9 cellular contexts compared by ENCODE assay signal in the genomic region with DNA sequence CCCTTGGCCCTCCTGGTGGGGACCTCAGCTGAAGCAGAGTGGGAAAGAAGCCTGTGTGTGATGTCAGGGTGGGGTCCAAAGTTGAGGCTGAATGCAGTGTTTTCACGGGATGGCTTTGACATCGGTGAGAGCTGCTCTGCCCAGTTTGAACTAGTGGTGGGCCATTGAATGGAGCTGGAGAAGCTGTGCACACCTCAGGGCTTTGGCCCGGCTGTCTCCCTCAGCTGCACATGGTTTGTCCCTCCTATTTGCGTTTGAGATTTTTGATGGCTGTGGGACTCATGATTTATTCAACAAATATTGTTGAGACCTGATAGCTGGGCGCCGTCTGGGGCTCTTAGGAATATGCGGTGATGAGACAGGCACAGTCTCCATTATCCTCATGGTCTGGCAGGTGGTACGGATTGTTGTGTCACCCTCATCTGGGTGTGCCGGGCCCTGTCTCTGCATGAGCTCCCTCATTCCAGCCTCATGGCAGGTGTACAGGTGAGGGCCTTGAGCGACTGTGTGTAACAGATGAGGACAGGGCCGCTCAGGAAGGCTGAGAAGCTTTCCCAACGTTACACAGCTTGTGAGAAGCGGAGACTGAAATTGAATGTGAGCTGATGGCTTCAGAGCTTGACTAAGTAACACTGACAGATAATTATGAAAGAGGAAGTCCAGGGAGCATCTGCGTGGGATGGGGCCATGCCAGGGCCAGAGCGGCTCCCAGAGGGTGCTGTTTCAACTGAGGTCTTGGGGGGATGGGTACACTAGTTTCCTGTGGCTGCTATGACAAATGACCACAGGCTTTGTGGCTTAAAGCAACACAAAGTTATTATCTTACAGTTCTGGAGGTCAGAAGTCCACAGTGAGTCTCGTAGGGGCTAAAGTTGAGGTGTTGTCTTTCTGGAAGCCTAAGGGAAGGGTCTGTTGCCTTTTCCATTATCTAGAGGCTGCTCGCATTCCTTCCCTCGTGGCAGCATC. TPM values are rescaled to one million over a fixed set of nuclear protein-coding genes. Genes with fewer than 3 reads are reported as not detected.
DNase-seq lines count a peak whose midpoint lies in the region; ATAC-seq, FAIRE-seq and TF ChIP-seq lines count a peak whose summit lies in the region.
"Had no signal": no experiment of that assay in that cellular context is flagged by ENCODE, and none has a peak within 500 bp of the region (broad histone marks: within the 10 kb centered on the region; RNA-seq: fewer than 3 reads in every experiment).

No MANE protein-coding gene starts in this region.

- H3K4me3 ChIP-seq in heart left ventricle (peak overlapping the region in 1 of 12 donors; percentile 6), spleen (peak overlapping the region in 2 of 8 donors; percentile 7 to 64)
- H3K4me3 ChIP-seq: SK-N-MC had no signal

- DNase-seq in EH (ENCODE audit: low read depth) (peak; percentile 83), GM19239 (ENCODE audit: insufficient read length, low spot score) (peak; percentile 89), SIG-M5 (lab: John Stamatoyannopoulos, UW) (peak; percentile 87), heart left ventricle (peak; percentile 57 to 80 (median 68)), spleen (peak; percentile 93), NCI-H524 treated with DMSO at 0.1 percent for 48 hours (lab: John Stamatoyannopoulos, UW) (no peak), amniotic stem cell (lab: John Stamatoyannopoulos, UW) (no peak)

- H3K9me3 ChIP-seq in heart left ventricle (no peaks in the 10 kb centered on the region), spleen (no peaks in the 10 kb centered on the region)

- no peak for TF ChIP-seq CTCF in heart left ventricle (IDR thresholded peaks at IDR 0.05)
- TF ChIP-seq CTCF in spleen (IDR thresholded peaks at IDR 0.05 in 8 of 11, conservative IDR thresholded peaks at IDR 0.05 in 3 of 11) = peak in 6 of 11 experiments; percentile 13 to 55 (median 38)

- 87 to 91% (median 89%) methylated on average over 17 to 18 of the region's 18 CpGs for WGBS in heart left ventricle, 4 donors
- 45 to 56% (median 51%) methylated on average over 18 of the region's 18 CpGs for WGBS in spleen, 5 donors

- H3K27ac ChIP-seq in heart left ventricle (peak overlapping the region in 6 of 12 donors; percentile 17 to 90 (median 40)), spleen (peak overlapping the region; percentile 60 to 95 (median 90))
- H3K27ac ChIP-seq: SK-N-MC had no signal

- peak; percentile 96 for FAIRE-seq in GM19239 (lab: Jason Lieb, UNC)

- H3K36me3 ChIP-seq in heart left ventricle = no peaks in the 10 kb centered on the region
- peaks cover 0 to 6% (median 0%) of the 10 kb centered on the region in 6 donors for H3K36me3 ChIP-seq in spleen

- TF ChIP-seq POLR2A in heart left ventricle (IDR thresholded peaks at IDR 0.05) (no peak), spleen (IDR thresholded peaks at IDR 0.05) (peak in 2 of 3 donors; percentile 24 to 54)

- intact Hi-C loops in heart left ventricle (cut with DNase I) (loop anchor here in 1 of 10 donors (5.0 kb wide), 1 partner anchor 34 kb away; no protein-coding TSS in a partner anchor), spleen (cut with DNase I; ENCODE audit: low total_unique reads) (no loop called here)

- H3K27me3 ChIP-seq in heart left ventricle = no peaks in the 10 kb centered on the region
- H3K27me3 ChIP-seq in spleen (replicated peaks in 1 of 7) = no peaks in the 10 kb centered on the region

- H3K4me1 ChIP-seq in heart left ventricle (peaks cover 0 to 93% (median 35%) of the 10 kb centered on the region in 12 donors), spleen (peaks cover 70 to 100% (median 96%) of the 10 kb centered on the region in 6 donors)

- ATAC-seq in HG03135 (IDR thresholded peaks at IDR 0.05; ENCODE audit: unreplicated experiment) (peak; percentile 77), heart left ventricle (peak; percentile 44 to 76 (median 63))

RNA-seq across cellular contexts. Expression of a gene that starts 36.5 kb away (rescaled TPM):
- total RNA-seq in heart left ventricle (10 to 100 TPM in 6 of 9 donors, 1 to 10 TPM in 3; 7.6 to 48.8 (median 16.3) TPM), spleen (100 to 1,000 TPM in 1 of 7 donors, 10 to 100 TPM in 6; 49.9 to 107 (median 67.1) TPM)
- polyA plus RNA-seq in heart left ventricle (1 to 10 TPM; 4.1 to 9.2 TPM), spleen (10 to 100 TPM in 1 of 3 donors, 1 to 10 TPM in 2; 6.0 to 11.8 (median 6.2) TPM)

Comparison
In these comparisons a context has a peak if more than half of its experiments do, and no peak if none do; other contexts are left out.
1. DNase-seq: peak in EH (single experiment), GM19239 (single experiment), SIG-M5 (single experiment), heart left ventricle (5 of 5) and spleen (single experiment); none in NCI-H524 treated with DMSO at 0.1 percent for 48 hours (single experiment) and amniotic stem cell (single experiment).
2. CTCF ChIP-seq: peak in spleen (6 of 11); none in heart left ventricle (0 of 12).
3. POLR2A ChIP-seq: peak in spleen (2 of 3); none in heart left ventricle (0 of 2).